In genomic region chr10:100807241-100808050, GRCh38 we compare ENCODE assay signal across 23 cellular contexts.
DNase-seq lines count a peak whose midpoint lies in the region; ATAC-seq and TF ChIP-seq lines count a peak whose summit lies in the region.
"Had no signal": no experiment of that assay in that cellular context is flagged by ENCODE, and none has a peak within 500 bp of the region (broad histone marks: within the 10 kb centered on the region; RNA-seq: fewer than 3 reads in every experiment).

No MANE protein-coding gene starts in this region.

- H3K27ac ChIP-seq in lower lobe of right lung (no peak overlapping the region), neuronal stem cell (replicated peaks; ENCODE audit: low read length) (no peak overlapping the region)
- H3K27ac ChIP-seq: RWPE1 had no signal

- H4K91ac ChIP-seq in neuronal stem cell (ENCODE audit: low read depth, low read length, poor library complexity) = no peak overlapping the region

- H3K4me3 Mint-ChIP-seq in brain (peak overlapping the region in 2 of 5 experiments; percentile 8 to 24), CD14-positive monocyte (peak overlapping the region in 1 of 2 donors; percentile 22)
- H3K4me3 Mint-ChIP-seq in stimulated activated memory B cell treated with anti-CD40 and anti-IgM and Interleukin-4, amounts not matched to agents 10 μg/mL and 1 μg/mL and 100 μg/mL, for 72 hours = no peak overlapping the region

- TF ChIP-seq CTCF in brain (conservative IDR thresholded peaks at IDR 0.05) (no peak), lower lobe of right lung (IDR thresholded peaks at IDR 0.05) (no peak), CD14-positive monocyte (IDR thresholded peaks at IDR 0.05) (no peak)

- no peak for ATAC-seq in lower lobe of right lung
- ATAC-seq in stimulated activated memory B cell treated with anti-CD40 and anti-IgM and Interleukin-4, amounts not matched to agents 10 μg/mL and 1 μg/mL and 100 μg/mL, for 72 hours = peak; percentile 9
- ATAC-seq: Panc1 had no signal

- H3K36me3 Mint-ChIP-seq in brain (no peaks in the 10 kb centered on the region), CD14-positive monocyte (no peaks in the 10 kb centered on the region)
- H3K36me3 Mint-ChIP-seq in stimulated activated memory B cell treated with anti-CD40 and anti-IgM and Interleukin-4, amounts not matched to agents 10 μg/mL and 1 μg/mL and 100 μg/mL, for 72 hours = no peaks in the 10 kb centered on the region

- H3K4me3 ChIP-seq in lower lobe of right lung (no peak overlapping the region), neuronal stem cell (ENCODE audit: low read length in 2 of 2) (peak overlapping the region in 1 of 2 donors; percentile 65)
- H3K4me3 ChIP-seq: MG63 had no signal

- H2AFZ ChIP-seq in neuronal stem cell (ENCODE audit: low read length) = no peak overlapping the region

- no peak overlapping the region for H2BK15ac ChIP-seq in neuronal stem cell (ENCODE audit: low read length)

- peak overlapping the region; percentile 14 for H2AK5ac ChIP-seq in neuronal stem cell (ENCODE audit: low read depth, low read length)

- H3K18ac ChIP-seq in neuronal stem cell (ENCODE audit: low read length) = peak overlapping the region; percentile 44

- peak overlapping the region; percentile 31 for H2BK5ac ChIP-seq in neuronal stem cell (ENCODE audit: low read length)

- H3K79me1 ChIP-seq in neuronal stem cell (ENCODE audit: low read depth, low read length) = no peaks in the 10 kb centered on the region

- intact Hi-C loops in lower lobe of right lung (cut with DNase I) (no loop called here), CD14-positive monocyte (cut with micrococcal nuclease) (no loop called here)

- H3K27ac Mint-ChIP-seq in brain (peak overlapping the region in 3 of 5 experiments; percentile 61 to 89 (median 73)), CD14-positive monocyte (no peak overlapping the region)
- no peak overlapping the region for H3K27ac Mint-ChIP-seq in stimulated activated memory B cell treated with anti-CD40 and anti-IgM and Interleukin-4, amounts not matched to agents 10 μg/mL and 1 μg/mL and 100 μg/mL, for 72 hours

- no CpG with 5 or more reads among the region's 24 CpGs for whole genome bisulfite sequencing in neuronal stem cell (ENCODE audit: extremely low coverage in 2 of 2, insufficient read length in 2 of 2, insufficient replicate concordance in 1 of 2), 2 donors

- H3K9ac ChIP-seq in neuronal stem cell (ENCODE audit: low read depth, low read length, poor library complexity) = no peak overlapping the region

- H3K14ac ChIP-seq in neuronal stem cell (ENCODE audit: low read length) = peak overlapping the region; percentile 98

- peak overlapping the region; percentile 61 for H3K23ac ChIP-seq in neuronal stem cell (ENCODE audit: low read depth, low read length, poor library complexity)

- H3K9me3 ChIP-seq in lower lobe of right lung (no peaks in the 10 kb centered on the region), neuronal stem cell (replicated peaks in 1 of 2; ENCODE audit: control insufficient read depth in 2 of 2, insufficient read depth in 1 of 2, low read depth in 1 of 2, low read length in 2 of 2) (no peaks in the 10 kb centered on the region)
- H3K9me3 ChIP-seq: BE2C, MG63 had no signal

- H3K4me1 Mint-ChIP-seq in brain (peaks cover 43% of the 10 kb centered on the region), CD14-positive monocyte (no peaks in the 10 kb centered on the region)
- peaks cover 6% of the 10 kb centered on the region for H3K4me1 Mint-ChIP-seq in stimulated activated memory B cell treated with anti-CD40 and anti-IgM and Interleukin-4, amounts not matched to agents 10 μg/mL and 1 μg/mL and 100 μg/mL, for 72 hours

- H3K4ac ChIP-seq in neuronal stem cell (ENCODE audit: low read length) = no peak overlapping the region

- H4K8ac ChIP-seq in neuronal stem cell (ENCODE audit: low read depth, low read length) = peak overlapping the region; percentile 44

- peak overlapping the region; percentile 80 for H2BK12ac ChIP-seq in neuronal stem cell (ENCODE audit: low read length)

- DNase-seq in lower lobe of right lung (peak; percentile 21), neuronal stem cell (ENCODE audit: low spot score) (no peak), CD14-positive monocyte (ENCODE audit: low spot score) (no peak), NCI-H187 treated with DMSO at 0.1 percent for 48 hours (lab: John Stamatoyannopoulos, UW) (no peak)
- no peak for DNase-seq in activated T-cell treated with anti-CD3 and anti-CD28 coated beads, Interleukin-2, amount 50 U/mL, for 48 hours
- no peak for DNase-seq in activated CD4-positive, alpha-beta T cell treated with anti-CD3 and anti-CD28 coated beads, Interleukin-2, amount 50 U/mL, for 48 hours
- DNase-seq: BE2C, Calu3, DMS79 treated with DMSO at 0.1 percent for 48 hours, GF-D8, IMR-90, KG1, MG63, NCI-H1105 treated with DMSO at 0.1 percent for 48 hours, NCI-H146, NCI-H2029, NCI-H446 treated with DMSO at 0.1 percent for 48 hours, NCI-H526 treated with DMSO at 0.1 percent for 48 hours, SHP77 had no signal

- no peaks in the 10 kb centered on the region for H3K9me3 Mint-ChIP-seq in brain
- no peaks in the 10 kb centered on the region for H3K9me3 Mint-ChIP-seq in stimulated activated memory B cell treated with anti-CD40 and anti-IgM and Interleukin-4, amounts not matched to agents 10 μg/mL and 1 μg/mL and 100 μg/mL, for 72 hours
- H3K9me3 Mint-ChIP-seq in CD14-positive monocyte = peaks cover 0 to 2% (median 0%) of the 10 kb centered on the region in 7 donors

- peaks cover 62% of the 10 kb centered on the region for H3K27me3 ChIP-seq in lower lobe of right lung (ENCODE audit: low read depth)
- peaks cover 0 to 96% (median 32%) of the 10 kb centered on the region in 3 experiments for H3K27me3 ChIP-seq in neuronal stem cell (ENCODE audit: control insufficient read depth in 3 of 3, insufficient read depth in 3 of 3, low read depth in 1 of 3, low read length in 3 of 3)
- H3K27me3 ChIP-seq: BE2C, MG63 had no signal

- no peak overlapping the region for H2BK120ac ChIP-seq in neuronal stem cell (ENCODE audit: low read depth, low read length)

- H3K36me3 ChIP-seq in lower lobe of right lung (no peaks in the 10 kb centered on the region), neuronal stem cell (replicated peaks in 1 of 2; ENCODE audit: control insufficient read depth in 2 of 2, insufficient read depth in 2 of 2, low read length in 2 of 2) (no peaks in the 10 kb centered on the region)
- H3K36me3 ChIP-seq: BE2C, MG63 had no signal

- H3K27me3 Mint-ChIP-seq in brain (peaks cover 33% of the 10 kb centered on the region), CD14-positive monocyte (ENCODE audit: low read depth in 3 of 3) (peaks cover 46 to 66% (median 48%) of the 10 kb centered on the region in 3 donors)
- peaks cover 90% of the 10 kb centered on the region for H3K27me3 Mint-ChIP-seq in stimulated activated memory B cell treated with anti-CD40 and anti-IgM and Interleukin-4, amounts not matched to agents 10 μg/mL and 1 μg/mL and 100 μg/mL, for 72 hours

- H3K4me2 ChIP-seq in neuronal stem cell (ENCODE audit: insufficient read depth, low read length, poor library complexity, severe bottlenecking) = no peak overlapping the region

- H3K4me1 ChIP-seq in lower lobe of right lung = no peaks in the 10 kb centered on the region
- H3K4me1 ChIP-seq in neuronal stem cell (ENCODE audit: control insufficient read depth in 2 of 2, insufficient read depth in 1 of 2, low read depth in 1 of 2, low read length in 2 of 2) = peaks cover 0 to 13% of the 10 kb centered on the region in 2 donors
- H3K4me1 ChIP-seq: BE2C had no signal

Comparison
In these comparisons a context has a peak if more than half of its experiments do, and no peak if none do; other contexts are left out.
1. H3K27ac Mint-ChIP-seq: peak in brain (3 of 5); none in stimulated activated memory B cell treated with anti-CD40 and anti-IgM and Interleukin-4, amounts not matched to agents 10 μg/mL and 1 μg/mL and 100 μg/mL, for 72 hours (single experiment) and CD14-positive monocyte (0 of 7).